ENCODE assay signal across 1 cellular context in genomic region chr1:153626929-153627796, GRCh38.
A peak's percentile ranks its signal among the peaks of the same experiment; 100 is the strongest.
TF ChIP-seq lines count a peak whose summit lies in the region.

TSS of gene S100A13 (minus strand) at chr1:153627505. CDS start at chr1:153626472, 1,033 bp downstream.

TF ChIP-seq in K562, 482 proteins besides CTCF, POLR2A, EP300 and RAD21 (continued from another document and continues in another):
- TF ChIP-seq HOMEZ (CRISPR knock-in tag; IDR thresholded peaks at IDR 0.05) (no peak), NR2F6 (CRISPR knock-in tag; IDR thresholded peaks at IDR 0.05) (no peak), SIN3B (IDR thresholded peaks at IDR 0.05; ENCODE audit: low read depth) (no peak), POU5F1 (IDR thresholded peaks at IDR 0.05; ENCODE audit: borderline replicate concordance, low read depth, low read length, partially characterized antibody) (no peak), PCBP2 (IDR thresholded peaks at IDR 0.05; ENCODE audit: low read depth, low read length, poor library complexity, severe bottlenecking) (no peak), ZBTB8A (IDR thresholded peaks at IDR 0.05; ENCODE audit: partially characterized antibody) (no peak), CLOCK (CRISPR knock-in tag; IDR thresholded peaks at IDR 0.05; ENCODE audit: borderline replicate concordance) (no peak), TRIM24 (IDR thresholded peaks at IDR 0.05) (no peak; a peak in 1 of 4 replicates), DNMT1 (IDR thresholded peaks at IDR 0.05) (no peak), E4F1 (CRISPR knock-in tag; IDR thresholded peaks at IDR 0.05; ENCODE audit: borderline replicate concordance) (no peak), RBM22 (IDR thresholded peaks at IDR 0.05; ENCODE audit: low read depth, low read length, poor library complexity, severe bottlenecking) (no peak), C11orf30 (IDR thresholded peaks at IDR 0.05; ENCODE audit: low read depth) (no peak), BCLAF1 (IDR thresholded peaks at IDR 0.05; ENCODE audit: borderline replicate concordance in 1 of 2, control insufficient read depth in 1 of 2, low read depth in 2 of 2, low read length in 1 of 2) (no peak), RB1 (IDR thresholded peaks at IDR 0.05; ENCODE audit: low read depth) (no peak; the same call in 1 of the 2 replicates), ZNF184 (CRISPR knock-in tag; IDR thresholded peaks at IDR 0.05) (no peak), ETV1 (tag; conservative IDR thresholded peaks at IDR 0.05; ENCODE audit: low read depth) (0 out of 2 replicates have a peak, but pooled peaks have one; percentile 45), SRF (CRISPR knock-in tag; IDR thresholded peaks at IDR 0.05) (0 out of 4 replicates have a peak, but pooled peaks of 1 of the 2 experiments have one; percentile 42), ZNF695 (CRISPR knock-in tag; IDR thresholded peaks at IDR 0.05) (no peak), SETDB1 (IDR thresholded peaks at IDR 0.05; ENCODE audit: low read length) (no peak), BCOR (IDR thresholded peaks at IDR 0.05) (no peak; the same call in 1 of the 2 replicates), ZNF407 (IDR thresholded peaks at IDR 0.05; ENCODE audit: low read depth) (no peak), ZNF408 (CRISPR knock-in tag; IDR thresholded peaks at IDR 0.05; ENCODE audit: low read depth) (no peak), TGIF2 (CRISPR knock-in tag; IDR thresholded peaks at IDR 0.05) (no peak), SAFB2 (IDR thresholded peaks at IDR 0.05; ENCODE audit: borderline replicate concordance, low read depth, low read length, severe bottlenecking) (no peak), ETS1 (conservative IDR thresholded peaks at IDR 0.05; ENCODE audit: control insufficient read depth, low read depth, low read length) (0 out of 2 replicates have a peak, but pooled peaks have one; percentile 26), MLX (CRISPR knock-in tag; conservative IDR thresholded peaks at IDR 0.05) (no peak), CHD1 (IDR thresholded peaks at IDR 0.05; ENCODE audit: low read length) (peak; percentile 29), ZNF354B (CRISPR knock-in tag; IDR thresholded peaks at IDR 0.05) (no peak), TBL1XR1 (IDR thresholded peaks at IDR 0.05; ENCODE audit: low read length in 2 of 2) (no peak; a peak in 2 of 4 replicates), ZNF644 (tag; IDR thresholded peaks at IDR 0.05; ENCODE audit: low read depth) (no peak), CHCHD3 (CRISPR knock-in tag; IDR thresholded peaks at IDR 0.05) (no peak), TFAP4 (CRISPR knock-in tag; IDR thresholded peaks at IDR 0.05; ENCODE audit: borderline replicate concordance) (peak; percentile 66; the same call in 1 of the 2 replicates), HDAC3 (IDR thresholded peaks at IDR 0.05; ENCODE audit: borderline replicate concordance, partially characterized antibody) (no peak), HDGF (IDR thresholded peaks at IDR 0.05) (no peak), ZBTB33 (CRISPR knock-in tag; IDR thresholded peaks at IDR 0.05) (0 out of 2 replicates have a peak, but pooled peaks have one; percentile 40)
